Comparison of ENCODE assay signal across 8 cellular contexts in the genomic region with DNA sequence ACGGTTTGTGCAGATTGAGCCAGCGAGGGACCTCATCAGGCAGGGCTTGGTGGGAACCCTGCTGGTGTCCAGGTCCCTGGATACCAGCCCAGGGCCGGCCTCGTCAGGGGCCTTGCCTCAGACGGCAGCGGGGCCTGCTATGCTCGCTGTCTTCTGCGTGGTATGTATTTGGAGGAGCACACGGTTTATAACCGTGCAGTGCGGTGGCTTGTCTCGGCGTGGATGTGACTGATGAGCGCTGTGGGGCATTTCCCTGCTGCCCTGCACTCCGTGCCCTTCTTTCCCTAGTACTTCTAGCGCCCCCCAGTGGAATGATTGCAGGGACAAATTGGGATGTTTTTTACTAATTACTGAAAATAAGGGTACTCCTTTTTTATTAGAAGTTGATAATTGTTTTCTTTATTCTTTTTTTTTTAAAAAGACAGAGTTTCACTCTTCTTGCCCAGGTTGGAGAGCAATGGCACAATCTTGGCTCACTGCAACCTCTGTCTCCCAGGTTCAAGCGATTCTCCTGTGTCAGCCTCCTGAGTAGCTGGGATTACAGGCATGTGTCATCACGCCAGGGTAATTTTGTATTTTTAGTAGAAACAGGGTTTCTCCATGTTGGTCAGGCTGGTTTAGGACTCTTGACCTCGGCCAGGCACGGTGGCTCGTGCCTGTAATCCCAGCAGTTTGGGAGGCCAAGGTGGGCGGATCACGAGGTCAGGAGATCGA.
A peak's percentile ranks its signal among the peaks of the same experiment; 100 is the strongest.
DNase-seq lines count a peak whose midpoint lies in the region; FAIRE-seq and TF ChIP-seq lines count a peak whose summit lies in the region.

No MANE protein-coding gene starts in this region.

- H3K4me3 ChIP-seq in astrocyte of the cerebellum (ENCODE audit: low read depth, low read length), result no peak overlapping the region

- DNase-seq in NCI-H2196 (lab: John Stamatoyannopoulos, UW; ENCODE audit: unreplicated experiment) (peak; percentile 78), NCI-H2196 treated with DMSO at 0.1 percent for 48 hours (lab: John Stamatoyannopoulos, UW; ENCODE audit: unreplicated experiment) (no peak), NCI-H748 treated with DMSO at 0.1 percent for 48 hours (lab: John Stamatoyannopoulos, UW) (peak; percentile 25), astrocyte of the cerebellum (ENCODE audit: low read depth) (no peak), iPS-NIHi11 (ENCODE audit: low spot score) (peak; percentile 80), NCI-H1092 treated with DMSO at 0.1 percent for 48 hours (lab: John Stamatoyannopoulos, UW) (no peak), GM19239 (ENCODE audit: insufficient read length, low spot score) (no peak)
- peak; percentile 40 for DNase-seq in stimulated activated CD4-positive, alpha-beta T cell treated with anti-CD3 and anti-CD28 coated beads, Interleukin-4, amount 100 ng/mL, for 1 hour

- no peak for FAIRE-seq in GM19239 (lab: Jason Lieb, UNC)

- TF ChIP-seq CTCF in astrocyte of the cerebellum (IDR thresholded peaks at IDR 0.05; ENCODE audit: low read depth, low read length, missing control alignments), result peak; percentile 60

- in situ Hi-C loops in astrocyte of the cerebellum (cut with HindIII; ENCODE audit: low sequenced_read_pairs), result no loop called here

Comparison
In these comparisons a context has a peak if more than half of its experiments do, and no peak if none do; other contexts are left out.
1. DNase-seq: peak in NCI-H2196 (single experiment), NCI-H748 treated with DMSO at 0.1 percent for 48 hours (single experiment), iPS-NIHi11 (single experiment) and stimulated activated CD4-positive, alpha-beta T cell treated with anti-CD3 and anti-CD28 coated beads, Interleukin-4, amount 100 ng/mL, for 1 hour (single experiment); none in NCI-H2196 treated with DMSO at 0.1 percent for 48 hours (single experiment), astrocyte of the cerebellum (single experiment), NCI-H1092 treated with DMSO at 0.1 percent for 48 hours (single experiment) and GM19239 (single experiment).